In genomic region chr5:14158890-14159666, GRCh38 we compare ENCODE assay signal across 11 cellular contexts.
"Had no signal": no experiment of that assay in that cellular context is flagged by ENCODE, and none has a peak within 500 bp of the region (broad histone marks: within the 10 kb centered on the region; RNA-seq: fewer than 3 reads in every experiment).

No MANE protein-coding gene starts in this region.

- DNase-seq: activated CD4-positive, alpha-beta T cell treated with anti-CD3 and anti-CD28 coated beads, Interleukin-2, amount 50 U/mL, for 48 hours; activated CD4-positive, CD25-positive, alpha-beta regulatory T cell treated with anti-CD3 and anti-CD28 coated beads, Interleukin-2, amount 50 U/mL, for 72 hours; activated naive CD8-positive, alpha-beta T cell treated with anti-CD3 and anti-CD28 coated beads, Interleukin-2, amount 10 ng/mL, durations not matched to agents 7 days and 5 days; activated T-cell treated with anti-CD3 and anti-CD28 coated beads, Interleukin-2, amount 50 U/mL, for 72 hours; aorta; colonic mucosa; left ventricle myocardium inferior; small intestine; tibial artery had no signal

- H3K9me3 ChIP-seq: colonic mucosa, tibial artery had no signal

- H3K4me1 Mint-ChIP-seq: activated naive CD8-positive, alpha-beta T cell treated with anti-CD3 and anti-CD28 coated beads, Interleukin-2, amount 10 ng/mL, durations not matched to agents 7 days and 5 days had no signal

- H2AFZ ChIP-seq: neural progenitor cell had no signal

- H3K27me3 ChIP-seq: colonic mucosa, neural progenitor cell, tibial artery had no signal

- H3K4me2 ChIP-seq: neural progenitor cell had no signal

- H3K36me3 ChIP-seq: colonic mucosa, left ventricle myocardium inferior, neural progenitor cell, tibial artery had no signal

- H3K4me3 ChIP-seq: colonic mucosa, left ventricle myocardium inferior, neural progenitor cell, tibial artery had no signal

- H3K36me3 Mint-ChIP-seq: activated naive CD8-positive, alpha-beta T cell treated with anti-CD3 and anti-CD28 coated beads, Interleukin-2, amount 10 ng/mL, durations not matched to agents 7 days and 5 days had no signal

- H3K27ac ChIP-seq: colonic mucosa, left ventricle myocardium inferior, neural progenitor cell, tibial artery had no signal

- H3K9ac ChIP-seq: neural progenitor cell had no signal

- H3K27ac Mint-ChIP-seq: activated naive CD8-positive, alpha-beta T cell treated with anti-CD3 and anti-CD28 coated beads, Interleukin-2, amount 10 ng/mL, durations not matched to agents 7 days and 5 days; activated T-cell treated with anti-CD3 and anti-CD28 coated beads, Interleukin-2, amount 50 U/mL, for 72 hours; mesothelial cell of epicardium; neural progenitor cell had no signal

- H3K4me3 Mint-ChIP-seq: activated naive CD8-positive, alpha-beta T cell treated with anti-CD3 and anti-CD28 coated beads, Interleukin-2, amount 10 ng/mL, durations not matched to agents 7 days and 5 days; activated T-cell treated with anti-CD3 and anti-CD28 coated beads, Interleukin-2, amount 50 U/mL, for 72 hours; mesothelial cell of epicardium; neural progenitor cell had no signal
